8 cellular contexts compared by ENCODE assay signal in the genomic region with DNA sequence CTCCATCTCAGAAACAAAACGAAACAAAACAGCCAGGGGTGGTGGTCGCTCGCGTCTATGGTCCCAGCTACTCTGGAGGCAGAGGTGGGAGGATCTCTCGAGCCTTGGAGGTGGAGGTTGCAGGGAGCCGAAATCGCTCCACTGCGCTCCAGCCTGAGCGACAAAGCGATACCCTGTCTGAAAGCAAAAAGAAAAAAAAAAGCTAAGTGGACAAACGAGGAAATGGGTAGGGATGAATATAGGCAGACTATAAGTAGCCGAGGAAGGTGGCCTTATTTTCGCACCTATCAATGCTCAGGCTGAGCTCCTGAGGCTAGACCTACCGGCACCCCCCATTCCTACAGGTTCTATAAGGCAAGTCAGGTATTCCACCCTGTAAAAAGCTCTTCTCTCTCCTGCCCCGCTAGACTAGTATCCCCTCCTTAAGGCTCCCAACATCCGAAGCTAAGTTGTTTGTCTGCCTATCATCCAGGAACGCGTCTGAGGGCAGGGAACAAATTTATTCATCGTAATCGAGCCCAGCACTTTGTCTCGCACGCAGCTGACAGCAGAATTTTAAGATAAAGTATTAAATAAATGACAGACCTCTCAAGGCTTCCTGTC. TPM values are rescaled to one million over a fixed set of nuclear protein-coding genes. Genes with fewer than 3 reads are reported as not detected.
DNase-seq lines count a peak whose midpoint lies in the region; ATAC-seq, FAIRE-seq and TF ChIP-seq lines count a peak whose summit lies in the region.

No MANE protein-coding gene starts in this region.

- H3K27ac ChIP-seq in hepatocyte (peak overlapping the region; percentile 70), small intestine (ENCODE audit: low read depth in 1 of 2, low read length in 1 of 2) (peak overlapping the region; percentile 79 to 95)

- H3K79me2 ChIP-seq in hepatocyte, result peaks cover 26% of the 10 kb centered on the region

- no peak for TF ChIP-seq CTCF in hepatocyte (IDR thresholded peaks at IDR 0.05; ENCODE audit: poor library complexity)

- no peak for FAIRE-seq in small intestine (lab: Jason Lieb, UNC)

- H3K4me2 ChIP-seq in hepatocyte, result peak overlapping the region; percentile 77

- ATAC-seq in HG02798 (IDR thresholded peaks at IDR 0.05; ENCODE audit: poor library complexity, unreplicated experiment), result peak; percentile 35

- peak overlapping the region; percentile 80 for H2AFZ ChIP-seq in hepatocyte

- H3K9me3 ChIP-seq in hepatocyte (ENCODE audit: low read depth), result no peaks in the 10 kb centered on the region
- H3K9me3 ChIP-seq in small intestine (ENCODE audit: control insufficient read depth, low read depth), result no peaks in the 10 kb centered on the region

- H3K36me3 ChIP-seq in hepatocyte (replicated peaks; ENCODE audit: insufficient read depth, low read depth), result no peaks in the 10 kb centered on the region
- H3K36me3 ChIP-seq in small intestine (ENCODE audit: control insufficient read depth in 2 of 2, insufficient read depth in 2 of 2, low read length in 2 of 2), result peaks cover 0 to 2% of the 10 kb centered on the region in 2 donors

- WGBS in hepatocyte (ENCODE audit: low lambda C conversion rate, missing lambda C conversion rate), result 23% methylated on average over 22 of the region's 22 CpGs
- WGBS in small intestine, 3 donors, result 0 to 1% (median 1%) methylated on average over 22 of the region's 22 CpGs

- H3K27me3 ChIP-seq in hepatocyte, result no peaks in the 10 kb centered on the region
- no peaks in the 10 kb centered on the region for H3K27me3 ChIP-seq in small intestine (ENCODE audit: control insufficient read depth in 2 of 2, insufficient read depth in 2 of 2, low read length in 2 of 2)

- H3K4me3 ChIP-seq in hepatocyte, result peak overlapping the region; percentile 31
- peak overlapping the region; percentile 37 to 75 for H3K4me3 ChIP-seq in small intestine (ENCODE audit: low read depth in 1 of 2, low read length in 2 of 2)

- H3K4me1 ChIP-seq in hepatocyte (ENCODE audit: insufficient read depth), result peaks cover 6% of the 10 kb centered on the region
- peaks cover 4 to 6% of the 10 kb centered on the region in 2 donors for H3K4me1 ChIP-seq in small intestine (ENCODE audit: control insufficient read depth in 2 of 2, insufficient read depth in 1 of 2, low read depth in 1 of 2, low read length in 1 of 2)

- no peaks in the 10 kb centered on the region for H3K9me2 ChIP-seq in hepatocyte (replicated peaks; ENCODE audit: insufficient read depth)

- peak; percentile 32 for DNase-seq in stimulated activated CD4-positive, alpha-beta T cell treated with anti-CD3 and anti-CD28 coated beads, Interleukin-15, amount 100 ng/mL, for 24 hours
- no peak for DNase-seq in stimulated activated CD4-positive, alpha-beta T cell treated with anti-CD3 and anti-CD28 coated beads, Interleukin-12 subunit alpha, Interleukin-12 subunit beta, amount 100 ng/mL, for 4 hours
- DNase-seq in NCI-H2029 treated with DMSO at 0.1 percent for 48 hours (lab: John Stamatoyannopoulos, UW) (peak; percentile 76), hepatocyte (ENCODE audit: low spot score) (no peak), small intestine (no peak), GM19238 (ENCODE audit: insufficient read length, low spot score) (no peak)
- peak; percentile 17 for DNase-seq in activated naive CD4-positive, alpha-beta T cell treated with anti-CD3 and anti-CD28 coated beads, Interleukin-2, amount 50 U/mL, for 16 hours

- no peaks in the 10 kb centered on the region for H4K20me1 ChIP-seq in hepatocyte (ENCODE audit: insufficient read depth, poor library complexity, severe bottlenecking)

RNA-seq across cellular contexts. Expression of a gene that starts 0.6 kb away (rescaled TPM):
- 12.0 and 14.1 TPM in 2 replicates for total RNA-seq in hepatocyte
- polyA plus RNA-seq in hepatocyte (8.6 and 10.3 TPM in 2 replicates), small intestine (1 to 10 TPM; 1.4 to 4.8 (median 3.1) TPM)

RNA-seq across cellular contexts. Expression of a gene that starts 9.5 kb away (rescaled TPM):
- total RNA-seq in hepatocyte, result 20.8 and 20.9 TPM in 2 replicates
- polyA plus RNA-seq in hepatocyte, result 8.0 and 10.8 TPM in 2 replicates
- polyA plus RNA-seq in small intestine, result 10 to 100 TPM in 2 of 3 donors, 1 to 10 TPM in 1; 8.6 to 16.8 (median 13.8) TPM

Comparison
In these comparisons a context has a peak if more than half of its experiments do, and no peak if none do; other contexts are left out.
1. DNase-seq: peak in stimulated activated CD4-positive, alpha-beta T cell treated with anti-CD3 and anti-CD28 coated beads, Interleukin-15, amount 100 ng/mL, for 24 hours (single experiment), NCI-H2029 treated with DMSO at 0.1 percent for 48 hours (single experiment) and activated naive CD4-positive, alpha-beta T cell treated with anti-CD3 and anti-CD28 coated beads, Interleukin-2, amount 50 U/mL, for 16 hours (single experiment); none in stimulated activated CD4-positive, alpha-beta T cell treated with anti-CD3 and anti-CD28 coated beads, Interleukin-12 subunit alpha, Interleukin-12 subunit beta, amount 100 ng/mL, for 4 hours (single experiment), hepatocyte (single experiment), small intestine (single experiment) and GM19238 (single experiment).